ENCODE assay signal across 1 cellular context in genomic region chr6:53605543-53606235, GRCh38.
TF ChIP-seq lines count a peak whose summit lies in the region.

No MANE protein-coding gene starts in this region.

TF ChIP-seq in GM23338, 12 proteins besides CTCF, POLR2A, EP300 and RAD21 (continued from another document):
- TF ChIP-seq ZNF462 (CRISPR knock-in tag; IDR thresholded peaks at IDR 0.05) = peak; percentile 39; the same call in 1 of the 2 replicates
